Comparison of ENCODE assay signal across 8 cellular contexts in the genomic region with DNA sequence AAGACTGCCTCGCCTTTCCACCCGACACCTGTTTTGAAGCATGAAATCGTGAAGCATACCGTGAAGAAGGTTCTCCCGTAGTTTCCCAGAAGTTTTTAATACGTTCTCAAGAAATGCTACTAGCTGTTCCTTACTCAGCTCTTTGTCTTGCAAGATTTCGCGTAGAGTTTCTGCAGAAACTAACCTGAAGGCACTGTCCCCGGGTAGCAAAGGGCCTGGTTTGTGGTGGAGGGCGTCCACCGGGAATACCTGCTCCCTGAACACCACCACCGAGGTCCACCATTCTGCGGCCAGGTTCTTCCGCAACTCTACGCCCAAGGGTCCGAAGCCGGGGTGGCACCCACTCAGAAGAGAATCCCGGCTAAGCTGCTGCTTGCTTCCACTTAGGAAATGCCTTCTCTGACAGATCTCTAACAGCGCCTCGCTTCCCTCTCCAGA. TPM values are rescaled to one million over a fixed set of nuclear protein-coding genes. Genes with fewer than 3 reads are reported as not detected.
DNase-seq lines count a peak whose midpoint lies in the region; ATAC-seq, FAIRE-seq and TF ChIP-seq lines count a peak whose summit lies in the region.

No MANE protein-coding gene starts in this region.

- H3K9ac ChIP-seq in HUES48 (ENCODE audit: low read depth, low read length): peak overlapping the region; percentile 67

- DNase-seq in CD4-positive, CD25-positive, alpha-beta regulatory T cell: peak in 1 of 3 donors; percentile 34
- DNase-seq in bronchial epithelial cell (ENCODE audit: low read depth) (no peak), mucosa of descending colon (no peak), NCI-H510A treated with DMSO at 0.1 percent for 48 hours (lab: John Stamatoyannopoulos, UW) (no peak), dermis blood vessel endothelial cell (no peak)

- peak overlapping the region; percentile 85 to 99 (median 99) for H3K27ac Mint-ChIP-seq in CD4-positive, CD25-positive, alpha-beta regulatory T cell

- peak overlapping the region; percentile 88 to 100 (median 99) for H3K4me3 Mint-ChIP-seq in CD4-positive, CD25-positive, alpha-beta regulatory T cell

- peaks cover 12% of the 10 kb centered on the region for H3K27me3 Mint-ChIP-seq in CD4-positive, CD25-positive, alpha-beta regulatory T cell

- TF ChIP-seq CTCF in bronchial epithelial cell (IDR thresholded peaks at IDR 0.05; ENCODE audit: insufficient read depth, low read length, severe bottlenecking) (no peak), mucosa of descending colon (IDR thresholded peaks at IDR 0.05) (no peak)

- peak overlapping the region; percentile 91 for H3K27ac ChIP-seq in CD4-positive, CD25-positive, alpha-beta regulatory T cell (ENCODE audit: insufficient read depth, low read length, poor library complexity, severe bottlenecking)
- peak overlapping the region; percentile 95 for H3K27ac ChIP-seq in HUES48 (ENCODE audit: low read depth, low read length)

- H3K9me3 Mint-ChIP-seq in CD4-positive, CD25-positive, alpha-beta regulatory T cell: no peaks in the 10 kb centered on the region

- H3K36me3 ChIP-seq in CD4-positive, CD25-positive, alpha-beta regulatory T cell (ENCODE audit: control insufficient read depth, insufficient read depth, low read length): peaks cover 42% of the 10 kb centered on the region
- H3K36me3 ChIP-seq in HUES48 (ENCODE audit: control insufficient read depth, insufficient read depth, low read length) (peaks cover 67% of the 10 kb centered on the region), bronchial epithelial cell (ENCODE audit: control insufficient read depth, insufficient read depth, low read length) (peaks cover 11% of the 10 kb centered on the region), mucosa of descending colon (ENCODE audit: low read depth) (peaks cover 18% of the 10 kb centered on the region)

- H3K4me1 ChIP-seq in CD4-positive, CD25-positive, alpha-beta regulatory T cell (ENCODE audit: control insufficient read depth, insufficient read depth, low read length, poor library complexity, severe bottlenecking): peaks cover 40% of the 10 kb centered on the region
- H3K4me1 ChIP-seq in HUES48 (ENCODE audit: control insufficient read depth, insufficient read depth, low read length) (peaks cover 1% of the 10 kb centered on the region; the same call in 1 of the 2 replicates), mucosa of descending colon (ENCODE audit: low read depth) (peaks cover 48% of the 10 kb centered on the region)

- H3K27me3 ChIP-seq in CD4-positive, CD25-positive, alpha-beta regulatory T cell (ENCODE audit: control insufficient read depth, insufficient read depth, low read length): no peaks in the 10 kb centered on the region
- no peaks in the 10 kb centered on the region for H3K27me3 ChIP-seq in HUES48 (ENCODE audit: control insufficient read depth, insufficient read depth, low read length)
- no peaks in the 10 kb centered on the region for H3K27me3 ChIP-seq in bronchial epithelial cell (ENCODE audit: control insufficient read depth, insufficient read depth, low read length)

- H3K36me3 Mint-ChIP-seq in CD4-positive, CD25-positive, alpha-beta regulatory T cell: peaks cover 40% of the 10 kb centered on the region

- H3K4me3 ChIP-seq in CD4-positive, CD25-positive, alpha-beta regulatory T cell (ENCODE audit: low read depth, low read length): peak overlapping the region; percentile 90
- H3K4me3 ChIP-seq in HUES48 (ENCODE audit: low read depth, low read length) (peak overlapping the region; percentile 94), bronchial epithelial cell (ENCODE audit: low read depth, low read length) (peak overlapping the region; percentile 88), mucosa of descending colon (peak overlapping the region; percentile 37)

- H3K4me1 Mint-ChIP-seq in CD4-positive, CD25-positive, alpha-beta regulatory T cell: peaks cover 49 to 86% (median 64%) of the 10 kb centered on the region in 4 donors

- no peak for ATAC-seq in CD4-positive, CD25-positive, alpha-beta regulatory T cell (ENCODE audit: low read depth in 2 of 2)
- ATAC-seq in mucosa of descending colon (no peak), GM21447 (IDR thresholded peaks at IDR 0.05; ENCODE audit: unreplicated experiment) (no peak), GM18873 (IDR thresholded peaks at IDR 0.05; ENCODE audit: low FRiP score, unreplicated experiment) (no peak)

- H3K9me3 ChIP-seq in CD4-positive, CD25-positive, alpha-beta regulatory T cell (ENCODE audit: control insufficient read depth in 2 of 2, low read length in 2 of 2): no peaks in the 10 kb centered on the region
- H3K9me3 ChIP-seq in HUES48 (ENCODE audit: control insufficient read depth, insufficient read depth, low read length) (peaks cover 4% of the 10 kb centered on the region; the same call in 1 of the 2 replicates), mucosa of descending colon (no peaks in the 10 kb centered on the region)

- no peak for FAIRE-seq in bronchial epithelial cell (lab: Jason Lieb, UNC)

- intact Hi-C loops in mucosa of descending colon (cut with DNase I, micrococcal nuclease): no loop called here

RNA-seq across cellular contexts. Expression of a gene that starts 0.5 kb away (rescaled TPM):
- 49.3 TPM for total RNA-seq in CD4-positive, CD25-positive, alpha-beta regulatory T cell
- polyA plus RNA-seq in CD4-positive, CD25-positive, alpha-beta regulatory T cell: 10 to 100 TPM; 10.2 to 11.1 (median 10.2) TPM
- total RNA-seq in bronchial epithelial cell: 9.2 and 10.8 TPM in 2 replicates
- 10 to 100 TPM; 10.8 to 13.5 (median 11.8) TPM for total RNA-seq in mucosa of descending colon
- 5.9 and 8.7 TPM in 2 replicates for total RNA-seq in dermis blood vessel endothelial cell

RNA-seq across cellular contexts. Expression of a gene that starts 9.7 kb away (rescaled TPM):
- total RNA-seq in CD4-positive, CD25-positive, alpha-beta regulatory T cell: 2,976 TPM
- 1,000 to 10,000 TPM in 3 of 4 donors, 100 to 1,000 TPM in 1; 887 to 1,222 (median 1,070) TPM for polyA plus RNA-seq in CD4-positive, CD25-positive, alpha-beta regulatory T cell
- 340 and 485 TPM in 2 replicates for total RNA-seq in bronchial epithelial cell
- total RNA-seq in mucosa of descending colon: 100 to 1,000 TPM; 464 to 736 (median 551) TPM
- total RNA-seq in dermis blood vessel endothelial cell: 520 and 574 TPM in 2 replicates

RNA-seq across cellular contexts. Expression of a gene that starts 10.4 kb away (rescaled TPM):
- total RNA-seq in CD4-positive, CD25-positive, alpha-beta regulatory T cell: 173 TPM
- polyA plus RNA-seq in CD4-positive, CD25-positive, alpha-beta regulatory T cell: 10 to 100 TPM in 3 of 4 donors, 1 to 10 TPM in 1; 9.2 to 11.6 (median 10.8) TPM
- 21.1 and 23.7 TPM in 2 replicates for total RNA-seq in bronchial epithelial cell
- total RNA-seq in mucosa of descending colon: 10 to 100 TPM; 37.1 to 50.8 (median 43.3) TPM
- total RNA-seq in dermis blood vessel endothelial cell: 16.1 and 23.1 TPM in 2 replicates

RNA-seq across cellular contexts. Expression of a gene that starts 47.5 kb away (rescaled TPM):
- total RNA-seq in CD4-positive, CD25-positive, alpha-beta regulatory T cell: 0.67 TPM
- polyA plus RNA-seq in CD4-positive, CD25-positive, alpha-beta regulatory T cell: not detected
- 0.79 TPM in 1 of 2 replicates, not detected in the other for total RNA-seq in bronchial epithelial cell
- total RNA-seq in mucosa of descending colon: 1 to 10 TPM; 4.4 to 4.6 (median 4.6) TPM
- 2.7 and 3.2 TPM in 2 replicates for total RNA-seq in dermis blood vessel endothelial cell

Comparison
In these comparisons a context has a peak if more than half of its experiments do, and no peak if none do; other contexts are left out.
1. H3K4me3 ChIP-seq: peak in every context shown above with its lines; median percentile 94 in HUES48; 90 in CD4-positive, CD25-positive, alpha-beta regulatory T cell; 88 in bronchial epithelial cell; 37 in mucosa of descending colon.